ENCODE assay signal across 1 cellular context in genomic region chr15:40108855-40109735, GRCh38.
A peak's percentile ranks its signal among the peaks of the same experiment; 100 is the strongest.
TF ChIP-seq lines count a peak whose summit lies in the region.

Gene BMF (minus strand): TSS chr15:40108879. CDS start chr15:40106086, 2,793 bp downstream.

TF ChIP-seq in HepG2, 621 proteins besides CTCF, POLR2A, EP300 and RAD21 (continued from another document and continues in another):
- TF ChIP-seq ARID2 (CRISPR knock-in tag; IDR thresholded peaks at IDR 0.05; ENCODE audit: borderline replicate concordance) = peak; percentile 83; the same call in 1 of the 2 replicates
- TF ChIP-seq SCMH1 (CRISPR knock-in tag; IDR thresholded peaks at IDR 0.05; ENCODE audit: borderline replicate concordance) = no peak
- peak; percentile 67; the same call in 1 of the 2 replicates for TF ChIP-seq ATF2 (CRISPR knock-in tag; IDR thresholded peaks at IDR 0.05)
- TF ChIP-seq EEA1 (CRISPR knock-in tag; IDR thresholded peaks at IDR 0.05; ENCODE audit: borderline replicate concordance) = peak; percentile 21; the same call in 1 of the 2 replicates
- peak; percentile 42; the same call in 1 of the 2 replicates for TF ChIP-seq ZBTB25 (CRISPR knock-in tag; IDR thresholded peaks at IDR 0.05)
- no peak for TF ChIP-seq PRMT3 (CRISPR knock-in tag; IDR thresholded peaks at IDR 0.05; ENCODE audit: borderline replicate concordance, low read depth)
- no peak for TF ChIP-seq ZNF781 (CRISPR knock-in tag; IDR thresholded peaks at IDR 0.05; ENCODE audit: borderline replicate concordance, not compliant biosample characterization)
- TF ChIP-seq KLF12 (CRISPR knock-in tag; IDR thresholded peaks at IDR 0.05; ENCODE audit: borderline replicate concordance) = no peak
- no peak for TF ChIP-seq CBX5 (CRISPR knock-in tag; IDR thresholded peaks at IDR 0.05; ENCODE audit: borderline replicate concordance)
- peak; percentile 67; the same call in 1 of the 2 replicates for TF ChIP-seq IRF2 (CRISPR knock-in tag; IDR thresholded peaks at IDR 0.05)
- no peak; the same call in 1 of the 2 replicates for TF ChIP-seq ZHX1 (CRISPR knock-in tag; IDR thresholded peaks at IDR 0.05; ENCODE audit: low read depth)
- TF ChIP-seq, protein P1, sequence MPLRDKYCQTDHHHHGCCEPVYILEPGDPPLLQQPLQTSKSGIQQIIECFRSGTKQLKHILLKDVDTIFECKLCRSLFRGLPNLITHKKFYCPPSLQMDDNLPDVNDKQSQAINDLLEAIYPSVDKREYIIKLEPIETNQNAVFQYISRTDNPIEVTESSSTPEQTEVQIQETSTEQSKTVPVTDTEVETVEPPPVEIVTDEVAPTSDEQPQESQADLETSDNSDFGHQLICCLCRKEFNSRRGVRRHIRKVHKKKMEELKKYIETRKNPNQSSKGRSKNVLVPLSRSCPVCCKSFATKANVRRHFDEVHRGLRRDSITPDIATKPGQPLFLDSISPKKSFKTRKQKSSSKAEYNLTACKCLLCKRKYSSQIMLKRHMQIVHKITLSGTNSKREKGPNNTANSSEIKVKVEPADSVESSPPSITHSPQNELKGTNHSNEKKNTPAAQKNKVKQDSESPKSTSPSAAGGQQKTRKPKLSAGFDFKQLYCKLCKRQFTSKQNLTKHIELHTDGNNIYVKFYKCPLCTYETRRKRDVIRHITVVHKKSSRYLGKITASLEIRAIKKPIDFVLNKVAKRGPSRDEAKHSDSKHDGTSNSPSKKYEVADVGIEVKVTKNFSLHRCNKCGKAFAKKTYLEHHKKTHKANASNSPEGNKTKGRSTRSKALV (CRISPR knock-in tag; IDR thresholded peaks at IDR 0.05) = 0 out of 2 replicates have a peak, but pooled peaks have one; percentile 21
- TF ChIP-seq, protein P2, sequence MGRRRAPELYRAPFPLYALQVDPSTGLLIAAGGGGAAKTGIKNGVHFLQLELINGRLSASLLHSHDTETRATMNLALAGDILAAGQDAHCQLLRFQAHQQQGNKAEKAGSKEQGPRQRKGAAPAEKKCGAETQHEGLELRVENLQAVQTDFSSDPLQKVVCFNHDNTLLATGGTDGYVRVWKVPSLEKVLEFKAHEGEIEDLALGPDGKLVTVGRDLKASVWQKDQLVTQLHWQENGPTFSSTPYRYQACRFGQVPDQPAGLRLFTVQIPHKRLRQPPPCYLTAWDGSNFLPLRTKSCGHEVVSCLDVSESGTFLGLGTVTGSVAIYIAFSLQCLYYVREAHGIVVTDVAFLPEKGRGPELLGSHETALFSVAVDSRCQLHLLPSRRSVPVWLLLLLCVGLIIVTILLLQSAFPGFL (CRISPR knock-in tag; IDR thresholded peaks at IDR 0.05) = no peak
- TF ChIP-seq CEBPB (IDR thresholded peaks at IDR 0.05; ENCODE audit: borderline replicate concordance, low read depth, low read length) = no peak
- no peak for TF ChIP-seq ZNF639 (CRISPR knock-in tag; conservative IDR thresholded peaks at IDR 0.05)
- no peak for TF ChIP-seq ZNF83 (CRISPR knock-in tag; IDR thresholded peaks at IDR 0.05; ENCODE audit: borderline replicate concordance)
- TF ChIP-seq ZNF44 (CRISPR knock-in tag; IDR thresholded peaks at IDR 0.05) = no peak
- TF ChIP-seq ZGPAT (CRISPR knock-in tag; IDR thresholded peaks at IDR 0.05) = peak; percentile 91
- TF ChIP-seq, protein P3, sequence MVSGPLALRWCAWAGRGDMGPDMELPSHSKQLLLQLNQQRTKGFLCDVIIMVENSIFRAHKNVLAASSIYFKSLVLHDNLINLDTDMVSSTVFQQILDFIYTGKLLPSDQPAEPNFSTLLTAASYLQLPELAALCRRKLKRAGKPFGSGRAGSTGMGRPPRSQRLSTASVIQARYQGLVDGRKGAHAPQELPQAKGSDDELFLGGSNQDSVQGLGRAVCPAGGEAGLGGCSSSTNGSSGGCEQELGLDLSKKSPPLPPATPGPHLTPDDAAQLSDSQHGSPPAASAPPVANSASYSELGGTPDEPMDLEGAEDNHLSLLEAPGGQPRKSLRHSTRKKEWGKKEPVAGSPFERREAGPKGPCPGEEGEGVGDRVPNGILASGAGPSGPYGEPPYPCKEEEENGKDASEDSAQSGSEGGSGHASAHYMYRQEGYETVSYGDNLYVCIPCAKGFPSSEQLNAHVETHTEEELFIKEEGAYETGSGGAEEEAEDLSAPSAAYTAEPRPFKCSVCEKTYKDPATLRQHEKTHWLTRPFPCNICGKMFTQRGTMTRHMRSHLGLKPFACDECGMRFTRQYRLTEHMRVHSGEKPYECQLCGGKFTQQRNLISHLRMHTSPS (CRISPR knock-in tag; IDR thresholded peaks at IDR 0.05; ENCODE audit: low read depth) = no peak
- TF ChIP-seq MAX (IDR thresholded peaks at IDR 0.05) = peak; percentile 38; the same call in 1 of the 2 replicates
- TF ChIP-seq TBX2 (CRISPR knock-in tag; IDR thresholded peaks at IDR 0.05; ENCODE audit: borderline replicate concordance) = peak; percentile 95
- TF ChIP-seq, protein P4, sequence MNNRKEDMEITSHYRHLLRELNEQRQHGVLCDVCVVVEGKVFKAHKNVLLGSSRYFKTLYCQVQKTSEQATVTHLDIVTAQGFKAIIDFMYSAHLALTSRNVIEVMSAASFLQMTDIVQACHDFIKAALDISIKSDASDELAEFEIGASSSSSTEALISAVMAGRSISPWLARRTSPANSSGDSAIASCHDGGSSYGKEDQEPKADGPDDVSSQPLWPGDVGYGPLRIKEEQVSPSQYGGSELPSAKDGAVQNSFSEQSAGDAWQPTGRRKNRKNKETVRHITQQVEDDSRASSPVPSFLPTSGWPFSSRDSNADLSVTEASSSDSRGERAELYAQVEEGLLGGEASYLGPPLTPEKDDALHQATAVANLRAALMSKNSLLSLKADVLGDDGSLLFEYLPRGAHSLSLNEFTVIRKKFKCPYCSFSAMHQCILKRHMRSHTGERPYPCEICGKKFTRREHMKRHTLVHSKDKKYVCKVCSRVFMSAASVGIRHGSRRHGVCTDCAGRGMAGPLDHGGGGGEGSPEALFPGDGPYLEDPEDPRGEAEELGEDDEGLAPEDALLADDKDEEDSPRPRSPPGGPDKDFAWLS (CRISPR knock-in tag; IDR thresholded peaks at IDR 0.05; ENCODE audit: borderline replicate concordance) = no peak
- no peak for TF ChIP-seq LCORL (IDR thresholded peaks at IDR 0.05)
- peak; percentile 95 for TF ChIP-seq LCORL (CRISPR knock-in tag; IDR thresholded peaks at IDR 0.05)
- TF ChIP-seq ZNF558 (CRISPR knock-in tag; IDR thresholded peaks at IDR 0.05; ENCODE audit: borderline replicate concordance) = no peak
- no peak for TF ChIP-seq ZBTB21 (CRISPR knock-in tag; IDR thresholded peaks at IDR 0.05)
- TF ChIP-seq, protein P5, sequence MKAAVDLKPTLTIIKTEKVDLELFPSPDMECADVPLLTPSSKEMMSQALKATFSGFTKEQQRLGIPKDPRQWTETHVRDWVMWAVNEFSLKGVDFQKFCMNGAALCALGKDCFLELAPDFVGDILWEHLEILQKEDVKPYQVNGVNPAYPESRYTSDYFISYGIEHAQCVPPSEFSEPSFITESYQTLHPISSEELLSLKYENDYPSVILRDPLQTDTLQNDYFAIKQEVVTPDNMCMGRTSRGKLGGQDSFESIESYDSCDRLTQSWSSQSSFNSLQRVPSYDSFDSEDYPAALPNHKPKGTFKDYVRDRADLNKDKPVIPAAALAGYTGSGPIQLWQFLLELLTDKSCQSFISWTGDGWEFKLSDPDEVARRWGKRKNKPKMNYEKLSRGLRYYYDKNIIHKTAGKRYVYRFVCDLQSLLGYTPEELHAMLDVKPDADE (CRISPR knock-in tag; IDR thresholded peaks at IDR 0.05) = no peak
- no peak for TF ChIP-seq ZNF883 (CRISPR knock-in tag; IDR thresholded peaks at IDR 0.05; ENCODE audit: not compliant biosample characterization)
- TF ChIP-seq, protein P6, sequence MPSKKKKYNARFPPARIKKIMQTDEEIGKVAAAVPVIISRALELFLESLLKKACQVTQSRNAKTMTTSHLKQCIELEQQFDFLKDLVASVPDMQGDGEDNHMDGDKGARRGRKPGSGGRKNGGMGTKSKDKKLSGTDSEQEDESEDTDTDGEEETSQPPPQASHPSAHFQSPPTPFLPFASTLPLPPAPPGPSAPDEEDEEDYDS (CRISPR knock-in tag; IDR thresholded peaks at IDR 0.05) = peak; percentile 50; the same call in 1 of the 2 replicates
- TF ChIP-seq ZNF335 (CRISPR knock-in tag; IDR thresholded peaks at IDR 0.05) = no peak
- TF ChIP-seq ZNF326 (CRISPR knock-in tag; IDR thresholded peaks at IDR 0.05; ENCODE audit: borderline replicate concordance) = no peak
- no peak for TF ChIP-seq PHB2 (IDR thresholded peaks at IDR 0.05; ENCODE audit: partially characterized antibody)
- TF ChIP-seq ZNF274 (CRISPR knock-in tag; IDR thresholded peaks at IDR 0.05) = 0 out of 2 replicates have a peak, but pooled peaks have one; percentile 45
- no peak for TF ChIP-seq SRSF4 (IDR thresholded peaks at IDR 0.05; ENCODE audit: low read depth, low read length, poor library complexity, severe bottlenecking)
- TF ChIP-seq HMG20A (CRISPR knock-in tag; IDR thresholded peaks at IDR 0.05; ENCODE audit: borderline replicate concordance) = no peak; the same call in 1 of the 2 replicates
- no peak for TF ChIP-seq ZSCAN22 (CRISPR knock-in tag; IDR thresholded peaks at IDR 0.05)
- 0 out of 2 replicates have a peak, but pooled peaks have one; percentile 42 for TF ChIP-seq ATF7-NPFF (CRISPR knock-in tag; IDR thresholded peaks at IDR 0.05; ENCODE audit: low read depth)
- no peak for TF ChIP-seq RARG (CRISPR knock-in tag; IDR thresholded peaks at IDR 0.05; ENCODE audit: low read depth)
- peak; percentile 66; the same call in 1 of the 2 replicates for TF ChIP-seq MIXL1 (CRISPR knock-in tag; IDR thresholded peaks at IDR 0.05)
- peak; percentile 72 for TF ChIP-seq NR2F6 (IDR thresholded peaks at IDR 0.05)
- peak; percentile 68; the same call in 1 of the 2 replicates for TF ChIP-seq NR2F6 (CRISPR knock-in tag; IDR thresholded peaks at IDR 0.05)
- no peak for TF ChIP-seq ZNF569 (CRISPR knock-in tag; IDR thresholded peaks at IDR 0.05; ENCODE audit: borderline replicate concordance)
- TF ChIP-seq TRIM24 (CRISPR knock-in tag; IDR thresholded peaks at IDR 0.05) = no peak
